ENCODE assay signal across 8 cellular contexts in genomic region chr10:102635377-102635776, GRCh38. TPM values are rescaled to one million over a fixed set of nuclear protein-coding genes. Genes with fewer than 3 reads are reported as not detected.
A peak's percentile ranks its signal among the peaks of the same experiment; 100 is the strongest.
DNase-seq lines count a peak whose midpoint lies in the region; ATAC-seq and TF ChIP-seq lines count a peak whose summit lies in the region.
"Had no signal": no experiment of that assay in that cellular context is flagged by ENCODE, and none has a peak within 500 bp of the region (broad histone marks: within the 10 kb centered on the region; RNA-seq: fewer than 3 reads in every experiment).

No MANE protein-coding gene starts in this region.

- H3K4ac ChIP-seq in trophoblast cell (ENCODE audit: low read depth, low read length), result no peak overlapping the region

- H3K4me2 ChIP-seq in HCT116 (ENCODE audit: low read length) (peak overlapping the region; percentile 61), trophoblast cell (ENCODE audit: low read length) (no peak overlapping the region)

- H3K79me2 ChIP-seq in HCT116 (ENCODE audit: insufficient read depth, low read length) (no peaks in the 10 kb centered on the region), trophoblast cell (ENCODE audit: control insufficient read depth, insufficient read depth, low read length, poor library complexity) (peaks cover 2% of the 10 kb centered on the region)

- no peaks in the 10 kb centered on the region for H4K20me1 ChIP-seq in HCT116 (ENCODE audit: insufficient read depth)

- TF ChIP-seq CTCF in HCT116 (IDR thresholded peaks at IDR 0.05 in 2 of 3, conservative IDR thresholded peaks at IDR 0.05 in 1 of 3; ENCODE audit: borderline replicate concordance in 1 of 3, insufficient read depth in 1 of 3, low read depth in 2 of 3, low read length in 2 of 3), result no peak
- no peak for TF ChIP-seq CTCF in ascending aorta (IDR thresholded peaks at IDR 0.05)

- H3K27me3 ChIP-seq in HCT116 (ENCODE audit: insufficient read depth, low read length), result no peaks in the 10 kb centered on the region
- H3K27me3 ChIP-seq in ascending aorta, result no peaks in the 10 kb centered on the region
- no peaks in the 10 kb centered on the region for H3K27me3 ChIP-seq in trophoblast cell (ENCODE audit: insufficient read depth, low read length)

- CTCF ChIA-PET in HCT116 (lab: Charles Lee), result no interaction called here

- intact Hi-C loops in HCT116 (cut with micrococcal nuclease) (no loop called here), ascending aorta (cut with DNase I) (no loop called here)

- no peak for TF ChIP-seq RAD21 in HCT116 (IDR thresholded peaks at IDR 0.05; ENCODE audit: low read depth)

- WGBS in trophoblast cell (ENCODE audit: extremely low coverage, insufficient coverage, insufficient read length), result no CpG with 5 or more reads among the region's 4 CpGs

- H2BK12ac ChIP-seq in trophoblast cell (ENCODE audit: low read length), result peak overlapping the region; percentile 76

- H4K8ac ChIP-seq in trophoblast cell (ENCODE audit: low read depth, low read length), result peak overlapping the region; percentile 33

- H3K9me2 ChIP-seq in HCT116 (ENCODE audit: insufficient read depth), result no peaks in the 10 kb centered on the region

- no peaks in the 10 kb centered on the region for H3K36me3 ChIP-seq in HCT116 (ENCODE audit: control insufficient read depth in 1 of 2, insufficient read depth in 2 of 2, low read length in 2 of 2)
- peaks cover 0 to 1% of the 10 kb centered on the region in 2 donors for H3K36me3 ChIP-seq in ascending aorta
- H3K36me3 ChIP-seq in trophoblast cell (ENCODE audit: control insufficient read depth in 1 of 2, insufficient read depth in 2 of 2, low read length in 2 of 2), result peaks cover 8 to 14% of the 10 kb centered on the region in 2 experiments

- H4K12ac ChIP-seq in trophoblast cell (ENCODE audit: low read depth, low read length), result no peak overlapping the region

- BruUV-seq in HCT116 (replicated peaks; lab: Mats Ljungman, UMichigan), result no TSS peak

- RAD21 ChIA-PET in HCT116 (lab: Charles Lee; ENCODE audit: low non-redundant PET in 1 of 2, low total read pairs in 2 of 2, uncharacterized antibody in 2 of 2, unreplicated experiment in 2 of 2), result no interaction called here

- H3K4me3 ChIP-seq in HCT116 (replicated peaks in 1 of 2; ENCODE audit: low read depth in 1 of 2, low read length in 2 of 2), result no peak overlapping the region
- H3K4me3 ChIP-seq in ascending aorta, result no peak overlapping the region
- no peak overlapping the region for H3K4me3 ChIP-seq in trophoblast cell (ENCODE audit: low read depth, low read length)

- peaks cover 29% of the 10 kb centered on the region for H3K79me1 ChIP-seq in trophoblast cell (ENCODE audit: low read length)

- TF ChIP-seq POLR2A in HCT116 (IDR thresholded peaks at IDR 0.05; ENCODE audit: borderline replicate concordance, extremely low read depth, insufficient read depth, insufficient read length), result no peak

- H4K91ac ChIP-seq in trophoblast cell (ENCODE audit: low read depth, low read length), result peak overlapping the region; percentile 71

- peak overlapping the region; percentile 85 for H2BK120ac ChIP-seq in trophoblast cell (ENCODE audit: insufficient read depth, low read length, poor library complexity)

- H3K4me1 ChIP-seq in HCT116 (ENCODE audit: control insufficient read depth in 1 of 2, insufficient read depth in 2 of 2, low read length in 2 of 2), result peaks cover 32 to 59% of the 10 kb centered on the region in 2 experiments
- peaks cover 20 to 33% of the 10 kb centered on the region in 2 donors for H3K4me1 ChIP-seq in ascending aorta
- peaks cover 46 to 51% of the 10 kb centered on the region in 2 experiments for H3K4me1 ChIP-seq in trophoblast cell (ENCODE audit: control insufficient read depth in 1 of 2, insufficient read depth in 2 of 2, low read length in 2 of 2)

- H3K9ac ChIP-seq in HCT116 (ENCODE audit: low read length) (peak overlapping the region; percentile 42; the same call in 1 of the 2 replicates), trophoblast cell (ENCODE audit: low read length) (no peak overlapping the region)

- H2AK5ac ChIP-seq in trophoblast cell (ENCODE audit: low read length), result peak overlapping the region; percentile 35

- peak overlapping the region; percentile 6 for H3K14ac ChIP-seq in trophoblast cell (ENCODE audit: low read length)

- POLR2A ChIA-PET in HCT116 (lab: Charles Lee), result no interaction called here

- H3K9me3 ChIP-seq in HCT116 (ENCODE audit: control insufficient read depth in 1 of 2, insufficient read depth in 1 of 2, low read depth in 1 of 2, low read length in 2 of 2) (no peaks in the 10 kb centered on the region), ascending aorta (no peaks in the 10 kb centered on the region), trophoblast cell (ENCODE audit: insufficient read depth, low read depth, low read length) (no peaks in the 10 kb centered on the region)

- no peak overlapping the region for H3K27ac ChIP-seq in HCT116 (ENCODE audit: low read depth, low read length)
- H3K27ac ChIP-seq in ascending aorta, result peak overlapping the region; percentile 88 to 95
- peak overlapping the region; percentile 63 for H3K27ac ChIP-seq in trophoblast cell (ENCODE audit: low read depth, low read length)

- ATAC-seq in HCT116, result no peak

- DNase-seq in HCT116 (ENCODE audit: low read depth, low spot score) (no peak), NOMO-1 treated with DMSO at 0.1 percent for 48 hours (lab: John Stamatoyannopoulos, UW; ENCODE audit: unreplicated experiment) (peak; percentile 58), ascending aorta (ENCODE audit: low spot score in 2 of 2) (no peak), trophoblast cell (no peak), NCI-H2107 (lab: John Stamatoyannopoulos, UW) (no peak), NCI-H345 treated with DMSO at 0.1 percent for 48 hours (lab: John Stamatoyannopoulos, UW; ENCODE audit: unreplicated experiment) (no peak), hypothalamus (lab: John Stamatoyannopoulos, UW) (no peak)
- DNase-seq: NCI-H524 treated with DMSO at 0.1 percent for 48 hours had no signal

- H2BK5ac ChIP-seq in trophoblast cell (ENCODE audit: low read depth, low read length, poor library complexity), result peak overlapping the region; percentile 45

- no peak overlapping the region for H3K23ac ChIP-seq in trophoblast cell (ENCODE audit: low read length)

- H3K18ac ChIP-seq in trophoblast cell (ENCODE audit: low read length), result no peak overlapping the region

- H2AFZ ChIP-seq in HCT116 (ENCODE audit: low read depth, low read length, poor library complexity, severe bottlenecking) (no peak overlapping the region), trophoblast cell (ENCODE audit: insufficient read depth, low read length, poor library complexity) (no peak overlapping the region)

TF ChIP-seq in HCT116, 20 proteins besides CTCF, POLR2A, EP300 and RAD21:
- TF ChIP-seq POLR2AphosphoS5 (IDR thresholded peaks at IDR 0.05; ENCODE audit: low read depth, low read length), result no peak
- TF ChIP-seq JUND (IDR thresholded peaks at IDR 0.05), result no peak

RNA-seq across cellular contexts. Expression of gene TRIM8, which starts 8.9 kb away (rescaled TPM):
- total RNA-seq in HCT116 (2021; ENCODE audit: unreplicated experiment), result 91.6 TPM
- 131 and 143 TPM in 2 replicates for polyA plus RNA-seq in HCT116 (2012)
- 216 TPM for total RNA-seq in ascending aorta
- polyA plus RNA-seq in trophoblast cell (2013), result 36.7 and 37.2 TPM in 2 replicates
